11 cellular contexts compared by ENCODE assay signal in the genomic region with DNA sequence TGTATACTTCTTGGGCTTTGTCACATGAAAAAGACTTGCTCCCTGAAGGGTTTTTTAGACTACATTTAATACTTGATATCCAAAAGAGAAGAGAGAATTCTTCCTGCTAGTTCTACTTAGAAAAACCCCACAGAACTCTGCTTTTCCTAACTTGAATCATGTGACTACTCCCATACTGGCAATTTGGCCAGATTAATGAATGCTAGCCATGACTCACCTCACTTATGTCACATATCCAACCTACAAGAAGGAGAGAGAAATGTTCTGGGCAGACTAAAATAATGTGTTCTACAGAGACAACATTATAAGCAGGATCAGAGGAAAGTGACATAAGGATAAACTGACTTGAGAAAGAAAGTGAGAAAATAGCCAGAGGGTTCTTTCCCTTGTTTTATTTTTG.
A peak's percentile ranks its signal among the peaks of the same experiment; 100 is the strongest.
DNase-seq lines count a peak whose midpoint lies in the region; ATAC-seq, FAIRE-seq and TF ChIP-seq lines count a peak whose summit lies in the region.
"Had no signal": no experiment of that assay in that cellular context is flagged by ENCODE, and none has a peak within 500 bp of the region (broad histone marks: within the 10 kb centered on the region; RNA-seq: fewer than 3 reads in every experiment).

No MANE protein-coding gene starts in this region.

- DNase-seq in AG10803 (ENCODE audit: low read depth), result peak; percentile 18
- DNase-seq in choroid plexus epithelial cell (ENCODE audit: low read depth), result peak; percentile 78
- no peak for DNase-seq in left lung
- DNase-seq in SHP77 (lab: John Stamatoyannopoulos, UW), result no peak
- no peak for DNase-seq in GM12891 (ENCODE audit: insufficient read length, low spot score)
- no peak for DNase-seq in GOT3 (lab: John Stamatoyannopoulos, UW)
- DNase-seq in NCI-H2171 (lab: John Stamatoyannopoulos, UW), result no peak
- DNase-seq: stimulated activated CD4-positive, alpha-beta T cell treated with anti-CD3 and anti-CD28 coated beads, Interleukin-4, amount 100 ng/mL, for 4 hours had no signal

- no peaks in the 10 kb centered on the region for H3K27me3 ChIP-seq in left lung
- H3K27me3 ChIP-seq: BLaER1 treated with 17β-estradiol and CSF1 and Interleukin-3, amounts not matched to agents 10 nM and 100 nM had no signal

- no peak overlapping the region for H3K27ac ChIP-seq in left lung
- H3K27ac ChIP-seq: BLaER1 treated with 17β-estradiol and CSF1 and Interleukin-3, amounts not matched to agents 10 nM and 100 nM had no signal

- no peak for FAIRE-seq in GM12891 (lab: Jason Lieb, UNC)

- no peak for TF ChIP-seq POLR2A in GM12891 (IDR thresholded peaks at IDR 0.05; ENCODE audit: low read depth, low read length)

- TF ChIP-seq EP300 in Ishikawa (IDR thresholded peaks at IDR 0.05; ENCODE audit: borderline replicate concordance), result no peak

- ATAC-seq in left lung, result peak; percentile 51
- ATAC-seq: activated naive CD4-positive, alpha-beta T cell treated with anti-CD3 and anti-CD28 coated beads, Interleukin-2, amount 50 U/mL, for 72 hours had no signal

- H3K4me3 ChIP-seq in AG10803 (ENCODE audit: low read length) (no peak overlapping the region), choroid plexus epithelial cell (ENCODE audit: low read depth, low read length) (no peak overlapping the region), left lung (no peak overlapping the region)
- H3K4me3 ChIP-seq: BLaER1 treated with 17β-estradiol and CSF1 and Interleukin-3, amounts not matched to agents 10 nM and 100 nM had no signal

- TF ChIP-seq RAD21 in Ishikawa (IDR thresholded peaks at IDR 0.05; ENCODE audit: low read depth), result no peak

- H3K36me3 ChIP-seq in left lung, result no peaks in the 10 kb centered on the region
- H3K36me3 ChIP-seq: BLaER1 treated with 17β-estradiol and CSF1 and Interleukin-3, amounts not matched to agents 10 nM and 100 nM had no signal

- TF ChIP-seq CTCF in AG10803 (conservative IDR thresholded peaks at IDR 0.05; ENCODE audit: low read length) (no peak), choroid plexus epithelial cell (conservative IDR thresholded peaks at IDR 0.05; ENCODE audit: low read depth, low read length) (no peak), left lung (IDR thresholded peaks at IDR 0.05) (no peak)

- H3K4me1 ChIP-seq in left lung, result no peaks in the 10 kb centered on the region
- H3K4me1 ChIP-seq: BLaER1 treated with 17β-estradiol and CSF1 and Interleukin-3, amounts not matched to agents 10 nM and 100 nM had no signal

- intact Hi-C loops in left lung (cut with DNase I), result no loop called here

- H3K9me3 ChIP-seq in left lung, result peaks cover 0 to 6% of the 10 kb centered on the region in 2 donors

TF ChIP-seq in Ishikawa, 13 proteins besides CTCF, POLR2A, EP300 and RAD21:
- TF ChIP-seq NFIC (IDR thresholded peaks at IDR 0.05) (no peak), TCF12 (IDR thresholded peaks at IDR 0.05; ENCODE audit: low read depth) (no peak), USF1 (IDR thresholded peaks at IDR 0.05) (peak; percentile 35; the same call in 1 of the 2 replicates), CEBPB (IDR thresholded peaks at IDR 0.05) (no peak)

TF ChIP-seq in GM12891, 5 proteins besides CTCF, POLR2A, EP300 and RAD21:
- TF ChIP-seq TAF1 (IDR thresholded peaks at IDR 0.05; ENCODE audit: low read depth, low read length), result no peak
- TF ChIP-seq PAX5 (IDR thresholded peaks at IDR 0.05; ENCODE audit: insufficient read depth, low read length, severe bottlenecking), result no peak
- TF ChIP-seq POLR2AphosphoS5 (IDR thresholded peaks at IDR 0.05; ENCODE audit: low read depth, low read length), result no peak
- TF ChIP-seq SPI1 (IDR thresholded peaks at IDR 0.05; ENCODE audit: low read depth, low read length), result no peak
- no peak for TF ChIP-seq POU2F2 (IDR thresholded peaks at IDR 0.05; ENCODE audit: low read depth, low read length)

Comparison
In these comparisons a context has a peak if more than half of its experiments do, and no peak if none do; other contexts are left out.
1. DNase-seq: peak in AG10803 (single experiment) and choroid plexus epithelial cell (single experiment); none in left lung (0 of 2), SHP77 (0 of 2), GM12891 (single experiment), GOT3 (single experiment) and NCI-H2171 (single experiment).